Comparison of ENCODE assay signal across 23 cellular contexts in the genomic region with DNA sequence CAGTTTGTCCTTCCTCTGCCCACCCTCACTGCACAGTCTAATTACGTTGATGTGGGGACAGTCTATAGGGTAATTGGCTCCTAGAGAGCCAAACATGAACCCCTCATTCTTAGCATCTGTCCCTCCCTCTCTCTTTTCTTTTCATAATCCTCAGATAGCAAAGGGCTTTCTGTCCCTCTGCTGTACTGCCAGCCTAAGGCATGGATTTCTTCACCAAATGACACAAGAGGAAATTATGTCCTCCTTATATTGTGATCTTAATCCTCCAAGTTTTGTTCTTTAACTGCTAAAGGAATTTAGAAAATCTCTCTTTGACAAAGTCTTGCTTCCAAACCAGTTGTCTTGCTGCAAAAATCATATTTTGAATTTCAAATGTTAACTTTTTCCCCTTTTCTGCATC. TPM values are rescaled to one million over a fixed set of nuclear protein-coding genes. Genes with fewer than 3 reads are reported as not detected.
"Had no signal": no experiment of that assay in that cellular context is flagged by ENCODE, and none has a peak within 500 bp of the region (broad histone marks: within the 10 kb centered on the region; RNA-seq: fewer than 3 reads in every experiment).

No MANE protein-coding gene starts in this region.

- H3K27ac Mint-ChIP-seq: activated naive CD4-positive, alpha-beta T cell treated with anti-CD3 and anti-CD28 coated beads, Interleukin-2, amount 50 U/mL, for 72 hours; activated T-helper 1 cell treated with anti-CD3 and anti-CD28 coated beads, Interleukin-12 subunit alpha, Interleukin-12 subunit beta, Interleukin-2, Interleukin-4 antibody, amounts not matched to agents 30 ng/mL and 10 ng/mL and 1 ng/mL, durations not matched to agents 14 hours and 24 hours and 36 hours; T-helper 17 cell had no signal

- H3K27ac ChIP-seq: colonic mucosa, pancreas, sigmoid colon, thyroid gland, vagina, VCaP had no signal

- ATAC-seq: activated naive CD4-positive, alpha-beta T cell treated with anti-CD3 and anti-CD28 coated beads, Interleukin-2, amount 50 U/mL, for 72 hours; left lobe of liver; pancreas; T-helper 17 cell had no signal

- H3K36me3 Mint-ChIP-seq: activated naive CD4-positive, alpha-beta T cell treated with anti-CD3 and anti-CD28 coated beads, Interleukin-2, amount 50 U/mL, for 72 hours; naive B cell had no signal

- H3K9me3 Mint-ChIP-seq: activated naive CD4-positive, alpha-beta T cell treated with anti-CD3 and anti-CD28 coated beads, Interleukin-2, amount 50 U/mL, for 72 hours; activated T-helper 1 cell treated with anti-CD3 and anti-CD28 coated beads, Interleukin-12 subunit alpha, Interleukin-12 subunit beta, Interleukin-2, Interleukin-4 antibody, amounts not matched to agents 30 ng/mL and 10 ng/mL and 1 ng/mL, durations not matched to agents 14 hours and 24 hours and 36 hours had no signal

- H3K27me3 ChIP-seq: colonic mucosa, pancreas, sigmoid colon, thyroid gland, vagina had no signal

- H3K9me3 ChIP-seq: colonic mucosa, pancreas, sigmoid colon, thyroid gland, vagina had no signal

- H3K4me1 ChIP-seq: colonic mucosa, pancreas had no signal

- H3K4me3 ChIP-seq: colonic mucosa, pancreas, sigmoid colon, thyroid gland, vagina had no signal

- H3K36me3 ChIP-seq: colonic mucosa, pancreas, sigmoid colon, thyroid gland, vagina had no signal

- H3K4me1 Mint-ChIP-seq: naive B cell, T-helper 17 cell had no signal

- H3K4me3 Mint-ChIP-seq: activated T-helper 1 cell treated with anti-CD3 and anti-CD28 coated beads, Interleukin-12 subunit alpha, Interleukin-12 subunit beta, Interleukin-2, Interleukin-4 antibody, amounts not matched to agents 30 ng/mL and 10 ng/mL and 1 ng/mL, durations not matched to agents 14 hours and 24 hours and 36 hours; naive B cell; T-helper 17 cell had no signal

- DNase-seq: activated CD4-positive, alpha-beta T cell treated with anti-CD3 and anti-CD28 coated beads for 1 hour; activated CD4-positive, alpha-beta T cell treated with anti-CD3 and anti-CD28 coated beads, Interleukin-2, amount 50 U/mL, for 48 hours; activated gamma-delta T cell treated with Interleukin-2 at 50 U/mL for 16 hours; activated T-cell treated with anti-CD3 and anti-CD28 coated beads for 4 hours; central memory CD4-positive, alpha-beta T cell; colonic mucosa; hypothalamus; mammary epithelial cell; naive B cell; pancreas; sigmoid colon; stimulated activated CD4-positive, alpha-beta T cell treated with anti-CD3 and anti-CD28 coated beads, Interleukin-12 subunit alpha, Interleukin-12 subunit beta, amount 100 ng/mL, for 4 hours; stimulated activated CD4-positive, alpha-beta T cell treated with anti-CD3 and anti-CD28 coated beads, Interleukin-1b, Interleukin-23, amount 100 ng/mL, for 48 hours; stimulated activated naive CD4-positive, alpha-beta T cell treated with Interleukin-2 at 50 U/mL for 16 hours; T-helper 17 cell; thyroid gland had no signal

RNA-seq across cellular contexts. Expression of gene ANTXR1, which starts 18.5 kb away (rescaled TPM):
- total RNA-seq: activated naive CD4-positive, alpha-beta T cell treated with anti-CD3 and anti-CD28 coated beads, Interleukin-2, amount 50 U/mL, for 72 hours; activated T-helper 1 cell treated with anti-CD3 and anti-CD28 coated beads, Interleukin-12 subunit alpha, Interleukin-12 subunit beta, Interleukin-2, Interleukin-4 antibody, amounts not matched to agents 30 ng/mL and 10 ng/mL and 1 ng/mL, durations not matched to agents 14 hours and 24 hours and 36 hours; T-helper 17 cell had no signal

RNA-seq across cellular contexts. Expression of gene GKN1, which starts 57.0 kb away (rescaled TPM):
- total RNA-seq: activated naive CD4-positive, alpha-beta T cell treated with anti-CD3 and anti-CD28 coated beads, Interleukin-2, amount 50 U/mL, for 72 hours; activated T-helper 1 cell treated with anti-CD3 and anti-CD28 coated beads, Interleukin-12 subunit alpha, Interleukin-12 subunit beta, Interleukin-2, Interleukin-4 antibody, amounts not matched to agents 30 ng/mL and 10 ng/mL and 1 ng/mL, durations not matched to agents 14 hours and 24 hours and 36 hours; colonic mucosa; epithelial cell of proximal tubule; left lobe of liver; mammary epithelial cell; sigmoid colon; subcutaneous adipose tissue; T-helper 17 cell; thyroid gland; vagina had no signal
- polyA plus RNA-seq: mammary epithelial cell had no signal
